In the genomic region with DNA sequence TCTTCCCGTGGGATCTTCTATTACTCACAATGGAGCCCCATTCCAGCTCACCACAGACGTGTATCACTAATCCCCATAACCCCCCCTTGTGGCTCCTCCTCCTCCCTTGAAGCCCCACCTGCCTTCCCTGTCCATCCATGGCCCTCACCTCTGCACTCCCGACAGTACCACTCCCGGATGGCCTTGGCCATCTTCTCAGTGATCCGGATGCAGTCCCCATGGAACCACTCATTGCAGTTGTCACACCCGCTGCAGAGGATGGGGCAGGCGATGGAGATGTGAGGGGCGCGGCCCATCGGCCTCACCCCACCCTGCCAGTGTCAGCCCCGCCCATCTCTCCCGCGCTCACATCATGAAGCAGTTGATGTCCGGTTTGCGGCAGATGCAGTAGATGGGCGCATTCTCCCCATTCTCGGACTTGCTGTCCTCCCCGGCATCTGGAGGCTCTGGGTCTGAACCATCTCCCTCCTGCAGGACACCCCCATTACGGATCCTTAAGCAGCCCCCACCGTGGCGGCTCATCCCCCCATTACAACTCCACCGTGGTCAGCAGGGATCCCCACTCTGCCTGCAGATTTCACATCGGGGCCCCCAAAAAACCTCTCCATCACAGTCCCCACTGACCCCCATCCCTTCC, we compare ENCODE assay signal across 1 cellular context.
TF ChIP-seq lines count a peak whose summit lies in the region.

No MANE protein-coding gene starts in this region.

TF ChIP-seq in A549, 52 proteins besides CTCF, POLR2A, EP300 and RAD21 (continued from another document):
- TF ChIP-seq, protein P1, sequence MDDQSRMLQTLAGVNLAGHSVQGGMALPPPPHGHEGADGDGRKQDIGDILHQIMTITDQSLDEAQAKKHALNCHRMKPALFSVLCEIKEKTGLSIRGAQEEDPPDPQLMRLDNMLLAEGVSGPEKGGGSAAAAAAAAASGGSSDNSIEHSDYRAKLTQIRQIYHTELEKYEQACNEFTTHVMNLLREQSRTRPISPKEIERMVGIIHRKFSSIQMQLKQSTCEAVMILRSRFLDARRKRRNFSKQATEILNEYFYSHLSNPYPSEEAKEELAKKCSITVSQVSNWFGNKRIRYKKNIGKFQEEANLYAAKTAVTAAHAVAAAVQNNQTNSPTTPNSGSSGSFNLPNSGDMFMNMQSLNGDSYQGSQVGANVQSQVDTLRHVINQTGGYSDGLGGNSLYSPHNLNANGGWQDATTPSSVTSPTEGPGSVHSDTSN (IDR thresholded peaks at IDR 0.05), result no peak
- TF ChIP-seq CHD4 (IDR thresholded peaks at IDR 0.05; ENCODE audit: borderline replicate concordance) (no peak), HOXA7 (CRISPR knock-in tag; IDR thresholded peaks at IDR 0.05) (no peak)
- TF ChIP-seq, protein P2, sequence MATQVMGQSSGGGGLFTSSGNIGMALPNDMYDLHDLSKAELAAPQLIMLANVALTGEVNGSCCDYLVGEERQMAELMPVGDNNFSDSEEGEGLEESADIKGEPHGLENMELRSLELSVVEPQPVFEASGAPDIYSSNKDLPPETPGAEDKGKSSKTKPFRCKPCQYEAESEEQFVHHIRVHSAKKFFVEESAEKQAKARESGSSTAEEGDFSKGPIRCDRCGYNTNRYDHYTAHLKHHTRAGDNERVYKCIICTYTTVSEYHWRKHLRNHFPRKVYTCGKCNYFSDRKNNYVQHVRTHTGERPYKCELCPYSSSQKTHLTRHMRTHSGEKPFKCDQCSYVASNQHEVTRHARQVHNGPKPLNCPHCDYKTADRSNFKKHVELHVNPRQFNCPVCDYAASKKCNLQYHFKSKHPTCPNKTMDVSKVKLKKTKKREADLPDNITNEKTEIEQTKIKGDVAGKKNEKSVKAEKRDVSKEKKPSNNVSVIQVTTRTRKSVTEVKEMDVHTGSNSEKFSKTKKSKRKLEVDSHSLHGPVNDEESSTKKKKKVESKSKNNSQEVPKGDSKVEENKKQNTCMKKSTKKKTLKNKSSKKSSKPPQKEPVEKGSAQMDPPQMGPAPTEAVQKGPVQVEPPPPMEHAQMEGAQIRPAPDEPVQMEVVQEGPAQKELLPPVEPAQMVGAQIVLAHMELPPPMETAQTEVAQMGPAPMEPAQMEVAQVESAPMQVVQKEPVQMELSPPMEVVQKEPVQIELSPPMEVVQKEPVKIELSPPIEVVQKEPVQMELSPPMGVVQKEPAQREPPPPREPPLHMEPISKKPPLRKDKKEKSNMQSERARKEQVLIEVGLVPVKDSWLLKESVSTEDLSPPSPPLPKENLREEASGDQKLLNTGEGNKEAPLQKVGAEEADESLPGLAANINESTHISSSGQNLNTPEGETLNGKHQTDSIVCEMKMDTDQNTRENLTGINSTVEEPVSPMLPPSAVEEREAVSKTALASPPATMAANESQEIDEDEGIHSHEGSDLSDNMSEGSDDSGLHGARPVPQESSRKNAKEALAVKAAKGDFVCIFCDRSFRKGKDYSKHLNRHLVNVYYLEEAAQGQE (IDR thresholded peaks at IDR 0.05), result no peak
